ENCODE assay signal across 15 cellular contexts in genomic region chr17:31444026-31444425, GRCh38.
"Had no signal": no experiment of that assay in that cellular context is flagged by ENCODE, and none has a peak within 500 bp of the region (broad histone marks: within the 10 kb centered on the region; RNA-seq: fewer than 3 reads in every experiment).

No MANE protein-coding gene starts in this region.

- H3K27ac ChIP-seq: brain microvascular endothelial cell, heart right ventricle, neural progenitor cell, pancreas, tibial nerve, uterus had no signal

- ATAC-seq: activated CD8-positive, alpha-beta T cell treated with anti-CD3 and anti-CD28 coated beads, Interleukin-2, amount 10 ng/mL, durations not matched to agents 7 days and 5 days; heart right ventricle; left colon; pancreas had no signal

- H3K4me1 ChIP-seq: heart right ventricle, neural progenitor cell, tibial nerve, uterus had no signal

- H3K36me3 ChIP-seq: brain microvascular endothelial cell, heart right ventricle, neural progenitor cell, pancreas, tibial nerve, uterus had no signal

- H3K9me3 ChIP-seq: heart right ventricle, pancreas, tibial nerve, uterus had no signal

- H3K4me3 ChIP-seq: heart right ventricle, lung, neural progenitor cell, pancreas, tibial nerve, uterus had no signal

- H2AFZ ChIP-seq: neural progenitor cell had no signal

- DNase-seq: activated CD4-positive, alpha-beta T cell treated with anti-CD3 and anti-CD28 coated beads for 4 hours; activated CD8-positive, alpha-beta memory T cell treated with anti-CD3 and anti-CD28 coated beads, Interleukin-2, amount 50 U/mL, for 4 hours; activated CD8-positive, alpha-beta T cell treated with anti-CD3 and anti-CD28 coated beads, Interleukin-2, amount 10 ng/mL, durations not matched to agents 7 days and 5 days; activated T-cell treated with anti-CD3 and anti-CD28 coated beads, Interleukin-2, amount 50 U/mL, for 48 hours; brain microvascular endothelial cell; cortex of kidney; effector CD8-positive, alpha-beta T cell; heart right ventricle; left colon; pancreas; stimulated activated naive CD4-positive, alpha-beta T cell; uterus had no signal

- H3K4me2 ChIP-seq: neural progenitor cell had no signal

- H3K9ac ChIP-seq: neural progenitor cell had no signal

- H3K27me3 ChIP-seq: brain microvascular endothelial cell, heart right ventricle, neural progenitor cell, pancreas, tibial nerve, uterus had no signal
